Comparison of ENCODE assay signal across 8 cellular contexts in the genomic region with DNA sequence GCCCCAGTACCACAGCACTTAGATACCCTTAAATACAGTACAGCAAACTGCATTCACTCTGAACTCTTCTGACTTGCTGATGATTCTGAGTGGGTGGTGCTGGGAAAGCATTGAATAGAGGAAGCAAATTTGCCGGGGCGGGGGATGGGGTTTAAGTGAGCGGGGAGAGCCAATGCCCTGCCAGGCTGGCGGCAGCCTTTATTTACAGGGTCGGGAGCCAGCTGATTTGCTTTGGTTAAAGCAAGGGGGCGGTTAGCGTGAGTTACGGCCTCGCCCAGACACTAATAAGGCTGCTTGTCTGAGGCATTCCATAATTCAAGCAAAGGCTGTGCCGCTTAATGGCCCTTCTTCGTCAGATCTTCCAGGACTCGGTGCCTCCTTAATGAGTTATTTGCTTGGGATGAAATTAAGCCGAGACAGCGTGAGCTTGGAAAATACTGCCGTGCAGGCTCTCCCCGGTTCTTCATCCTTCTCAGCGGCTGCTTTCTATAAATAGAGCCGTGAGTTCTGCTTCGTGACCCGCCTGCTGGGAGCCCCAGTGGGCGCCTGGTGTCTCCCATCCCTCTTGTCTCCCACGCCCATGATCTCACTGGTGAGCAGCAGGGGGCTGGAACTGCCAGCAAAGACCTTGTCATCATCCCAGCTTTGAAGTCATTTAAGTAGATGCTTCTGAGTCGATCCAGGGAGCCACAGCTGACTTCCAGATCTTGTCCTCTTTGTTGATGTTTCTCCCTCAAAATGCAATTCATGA. TPM values are rescaled to one million over a fixed set of nuclear protein-coding genes. Genes with fewer than 3 reads are reported as not detected.
DNase-seq lines count a peak whose midpoint lies in the region; TF ChIP-seq lines count a peak whose summit lies in the region.

No MANE protein-coding gene starts in this region.

- peak overlapping the region in 1 of 2 donors; percentile 12 for H3K9ac ChIP-seq in duodenal mucosa (ENCODE audit: low read depth in 1 of 2, low read length in 2 of 2)

- H3K27me3 ChIP-seq in duodenal mucosa (ENCODE audit: control insufficient read depth in 1 of 2, insufficient read depth in 2 of 2, low read length in 2 of 2) (no peaks in the 10 kb centered on the region), tibial nerve (no peaks in the 10 kb centered on the region)

- no peak for TF ChIP-seq EP300 in tibial nerve (IDR thresholded peaks at IDR 0.05)

- no peaks in the 10 kb centered on the region for H3K36me3 ChIP-seq in duodenal mucosa (ENCODE audit: control insufficient read depth in 1 of 2, insufficient read depth in 2 of 2, low read length in 2 of 2)
- no peaks in the 10 kb centered on the region for H3K36me3 ChIP-seq in tibial nerve

- WGBS in tibial nerve, 2 donors, result 7 to 14% methylated on average over 23 of the region's 23 CpGs

- H3K9me3 ChIP-seq in duodenal mucosa (ENCODE audit: control insufficient read depth in 1 of 2, low read length in 2 of 2) (no peaks in the 10 kb centered on the region), tibial nerve (no peaks in the 10 kb centered on the region)

- TF ChIP-seq CTCF in GM20000 (IDR thresholded peaks at IDR 0.05; ENCODE audit: extremely low read depth, missing control alignments), result no peak
- TF ChIP-seq CTCF in tibial nerve (IDR thresholded peaks at IDR 0.05), result no peak

- peaks cover 4 to 6% of the 10 kb centered on the region in 2 donors for H3K4me1 ChIP-seq in duodenal mucosa (ENCODE audit: control insufficient read depth in 1 of 2, insufficient read depth in 2 of 2, low read length in 2 of 2)
- peaks cover 0 to 20% (median 8%) of the 10 kb centered on the region in 4 donors for H3K4me1 ChIP-seq in tibial nerve

- H3K4me3 ChIP-seq in duodenal mucosa (ENCODE audit: low read depth in 1 of 2, low read length in 2 of 2), result peak overlapping the region; percentile 40 to 46
- peak overlapping the region in 3 of 4 donors; percentile 24 to 44 (median 26) for H3K4me3 ChIP-seq in tibial nerve

- no peak for TF ChIP-seq POLR2A in tibial nerve (IDR thresholded peaks at IDR 0.05)

- DNase-seq in GM20000 (ENCODE audit: low spot score) (peak; percentile 39), NCI-H510A treated with DMSO at 0.1 percent for 48 hours (lab: John Stamatoyannopoulos, UW) (peak; percentile 25), mucosa of gallbladder (ENCODE audit: low spot score) (peak; percentile 32), tibial nerve (ENCODE audit: low spot score in 2 of 2) (peak in 1 of 2 donors; percentile 57), NCI-H2029 (lab: John Stamatoyannopoulos, UW) (no peak), activated gamma-delta T cell (lab: John Stamatoyannopoulos, UW) (no peak), GOT3 (lab: John Stamatoyannopoulos, UW) (no peak)

- peak overlapping the region; percentile 42 for H3K27ac ChIP-seq in duodenal mucosa (ENCODE audit: low read depth, low read length)
- peak overlapping the region in 3 of 4 donors; percentile 7 to 68 (median 60) for H3K27ac ChIP-seq in tibial nerve

RNA-seq across cellular contexts. Expression of a gene that starts 25.8 kb away (rescaled TPM):
- 0.29 TPM for total RNA-seq in mucosa of gallbladder
- total RNA-seq in tibial nerve, result 1 to 10 TPM in 1 of 4 donors, under 1 TPM in 1, not detected in 2; 0.63 to 2.0 TPM

Comparison
In these comparisons a context has a peak if more than half of its experiments do, and no peak if none do; other contexts are left out.
1. DNase-seq: peak in GM20000 (single experiment), NCI-H510A treated with DMSO at 0.1 percent for 48 hours (single experiment) and mucosa of gallbladder (single experiment); none in NCI-H2029 (single experiment), activated gamma-delta T cell (single experiment) and GOT3 (single experiment).